Comparison of ENCODE assay signal across 8 cellular contexts in genomic region chr3:71062920-71063767, GRCh38.
DNase-seq lines count a peak whose midpoint lies in the region; ATAC-seq, FAIRE-seq and TF ChIP-seq lines count a peak whose summit lies in the region.

No MANE protein-coding gene starts in this region.

- H2BK5ac ChIP-seq in IMR-90 (ENCODE audit: low read depth, low read length, poor library complexity, severe bottlenecking) = peak overlapping the region; percentile 98

- POLR2A ChIA-PET in IMR-90 (lab: Charles Lee; ENCODE audit: unreplicated experiment) (no interaction called here), HepG2 (lab: Yijun Ruan, JAX) (interaction anchor here (1.0 to 5.5 kb wide), 11 partner anchors 7 to 520 kb away, joined by 3 to 65 read pairs (median 4); partner anchors contain the start of gene FOXP1)

- H3K9me1 ChIP-seq in IMR-90 (ENCODE audit: insufficient read depth, low read length) = peaks cover 12% of the 10 kb centered on the region

- TF ChIP-seq POLR2A in IMR-90 (IDR thresholded peaks at IDR 0.05; ENCODE audit: low read depth, low read length) (no peak), HepG2 (IDR thresholded peaks at IDR 0.05; ENCODE audit: insufficient read depth in 1 of 2, low read depth in 2 of 2, low read length in 2 of 2) (no peak), uterus (IDR thresholded peaks at IDR 0.05) (no peak)

- WGBS in IMR-90 (ENCODE audit: extremely low coverage in 2 of 2, insufficient read length in 1 of 2), 2 experiments = no CpG with 5 or more reads among the region's 6 CpGs
- WGBS in HepG2 (ENCODE audit: low lambda C conversion rate) = 23% methylated on average over 6 of the region's 6 CpGs

- BruUV-seq in IMR-90 (replicated peaks; lab: Mats Ljungman, UMichigan) (no TSS peak), HepG2 (replicated peaks; lab: Mats Ljungman, UMichigan) (no TSS peak)

- H2AK5ac ChIP-seq in IMR-90 (ENCODE audit: low read depth, low read length) = peak overlapping the region; percentile 30; the same call in 1 of the 2 replicates

- peak overlapping the region; percentile 72 to 94; a peak in 3 of 4 replicates for H4K8ac ChIP-seq in IMR-90 (ENCODE audit: low read depth in 2 of 2, low read length in 2 of 2)

- H3K27me3 ChIP-seq in IMR-90 (ENCODE audit: control insufficient read depth, insufficient read depth, low read length) = no peaks in the 10 kb centered on the region
- H3K27me3 ChIP-seq in HepG2 (ENCODE audit: control insufficient read depth in 1 of 2, insufficient read depth in 2 of 2, low read length in 2 of 2) = no peaks in the 10 kb centered on the region; a peak in 1 of 5 replicates
- no peaks in the 10 kb centered on the region for H3K27me3 ChIP-seq in uterus

- FAIRE-seq in HepG2 (lab: Jason Lieb, UNC) = no peak

- H3K4me3 ChIP-seq in IMR-90 (ENCODE audit: insufficient read depth, low read depth, low read length) = peak overlapping the region; percentile 57
- peak overlapping the region; percentile 70 to 83 (median 82); a peak in 5 of 6 replicates for H3K4me3 ChIP-seq in HepG2 (replicated peaks in 1 of 3; ENCODE audit: insufficient read depth in 1 of 3, low read depth in 2 of 3, low read length in 3 of 3)
- H3K4me3 ChIP-seq in uterus = peak overlapping the region; percentile 68 to 77

- H3K23ac ChIP-seq in IMR-90 (ENCODE audit: low read depth, low read length) = peak overlapping the region; percentile 91

- DNase-seq in A172 (ENCODE audit: low spot score) = peak; percentile 30
- peak; percentile 65 for DNase-seq in IMR-90
- DNase-seq in astrocyte of the hippocampus (ENCODE audit: low read depth, low spot score) = peak; percentile 53
- DNase-seq in HepG2 (ENCODE audit: low spot score) = no peak
- no peak for DNase-seq in uterus
- no peak for DNase-seq in inferior parietal cortex (ENCODE audit: extremely low spot score)
- no peak for DNase-seq in mucosa of gallbladder (ENCODE audit: low spot score)

- H4K5ac ChIP-seq in IMR-90 (ENCODE audit: low read depth, low read length) = peak overlapping the region; percentile 50; the same call in 1 of the 2 replicates

- H2AK9ac ChIP-seq in IMR-90 (replicated peaks; ENCODE audit: low read depth, low read length, poor library complexity) = no peak overlapping the region

- H3K79me1 ChIP-seq in IMR-90 (ENCODE audit: low read depth in 1 of 2, low read length in 2 of 2) = peaks cover 7 to 57% of the 10 kb centered on the region in 2 experiments; a peak in 2 of 4 replicates

- TF ChIP-seq EP300 in HepG2 (IDR thresholded peaks at IDR 0.05; ENCODE audit: low read depth in 2 of 2, low read length in 2 of 2) (no peak), HepG2 (CRISPR knock-in tag; IDR thresholded peaks at IDR 0.05; ENCODE audit: borderline replicate concordance) (no peak)

- peak overlapping the region; percentile 98 for H3K56ac ChIP-seq in IMR-90 (ENCODE audit: extremely low read depth, insufficient read depth, low read length)

- H3K18ac ChIP-seq in IMR-90 (ENCODE audit: low read depth, low read length) = peak overlapping the region; percentile 83; the same call in 1 of the 2 replicates

- dilution Hi-C loops in IMR-90 (cut with HindIII; ENCODE audit: low sequenced_read_pairs, unreplicated experiment) = no loop called here

- H3K4me1 ChIP-seq in IMR-90 (ENCODE audit: control insufficient read depth, insufficient read depth, low read length) (peaks cover 11% of the 10 kb centered on the region), HepG2 (ENCODE audit: insufficient read depth, low read length) (peaks cover 76% of the 10 kb centered on the region), uterus (peaks cover 0 to 17% of the 10 kb centered on the region in 2 donors)

- CTCF ChIA-PET in IMR-90 (lab: Yijun Ruan, JAX) = interaction anchor here (0.9 kb wide), 1 partner anchor 33 kb away, joined by 4 read pairs; no protein-coding TSS in a partner anchor
- CTCF ChIA-PET in HepG2 (lab: Yijun Ruan, JAX; ENCODE audit: low intra/inter-chr PET ratio, low total read pairs) = no interaction called here

- peak overlapping the region; percentile 14; the same call in 1 of the 2 replicates for H4K91ac ChIP-seq in IMR-90 (ENCODE audit: insufficient read depth, low read depth, low read length)

- H3K27ac ChIP-seq in IMR-90 (ENCODE audit: insufficient read depth, low read length) (peak overlapping the region; percentile 94), HepG2 (ENCODE audit: extremely low read length, insufficient read depth, low read length) (peak overlapping the region; percentile 71), uterus (peak overlapping the region; percentile 94 to 98)

- H3K36me3 ChIP-seq in IMR-90 (ENCODE audit: control insufficient read depth, insufficient read depth, low read length) (no peaks in the 10 kb centered on the region), HepG2 (replicated peaks in 1 of 2; ENCODE audit: control insufficient read depth in 1 of 2, insufficient read depth in 2 of 2, low read length in 2 of 2) (no peaks in the 10 kb centered on the region), uterus (no peaks in the 10 kb centered on the region)

- intact Hi-C loops in IMR-90 (cut with micrococcal nuclease) (loop anchor here (2.0 to 5.0 kb wide), 5 partner anchors 164 to 524 kb away; no protein-coding TSS in a partner anchor), HepG2 (cut with micrococcal nuclease; ENCODE audit: unreplicated experiment) (loop anchor here (2.0 to 10.0 kb wide), 3 partner anchors 56 to 146 kb away; no protein-coding TSS in a partner anchor), uterus (cut with DNase I; ENCODE audit: low total_unique reads) (no loop called here)

- ATAC-seq in GM18508 (IDR thresholded peaks at IDR 0.05; ENCODE audit: insufficient read depth, unreplicated experiment) = peak; percentile 59
- no peak for ATAC-seq in IMR-90 (ENCODE audit: low read depth)
- no peak for ATAC-seq in HepG2

- H3K9ac ChIP-seq in IMR-90 (ENCODE audit: low read depth, low read length) (peak overlapping the region; percentile 82), HepG2 (ENCODE audit: insufficient read depth, low read depth, low read length) (peak overlapping the region; percentile 77)

- peak overlapping the region; percentile 72 for H2BK20ac ChIP-seq in IMR-90 (ENCODE audit: low read depth, low read length)

- H2AFZ ChIP-seq in IMR-90 (replicated peaks; ENCODE audit: low read length, poor library complexity) (no peak overlapping the region), HepG2 (ENCODE audit: low read length) (no peak overlapping the region)

- peak overlapping the region; percentile 50 for H2BK120ac ChIP-seq in IMR-90 (ENCODE audit: low read depth, low read length)

- H3K4ac ChIP-seq in IMR-90 (ENCODE audit: low read depth, low read length) = peak overlapping the region; percentile 64

- in situ Hi-C loops in IMR-90 (cut with MboI; ENCODE audit: low sequenced_read_pairs) = no loop called here
- in situ Hi-C loops in HepG2 (cut with HindIII; ENCODE audit: extremely low pct_ligation_motif_present, low pct_unique_long_range_greater_than_20kb) = no loop called here

- H4K20me1 ChIP-seq in IMR-90 (ENCODE audit: insufficient read depth, low read length) (peaks cover 16% of the 10 kb centered on the region; the same call in 1 of the 2 replicates), HepG2 (ENCODE audit: insufficient read depth, low read length) (no peaks in the 10 kb centered on the region; the same call in 1 of the 2 replicates)

- peaks cover 89% of the 10 kb centered on the region for H3K79me2 ChIP-seq in HepG2 (ENCODE audit: insufficient read depth, low read length)

- peak overlapping the region; percentile 21; the same call in 1 of the 3 replicates for H2BK15ac ChIP-seq in IMR-90 (ENCODE audit: low read depth, low read length)

- H3K9me3 ChIP-seq in IMR-90 (ENCODE audit: control insufficient read depth, insufficient read depth, low read length) (no peaks in the 10 kb centered on the region), HepG2 (ENCODE audit: low read length) (no peaks in the 10 kb centered on the region), uterus (no peaks in the 10 kb centered on the region)

- TF ChIP-seq CTCF in IMR-90 (conservative IDR thresholded peaks at IDR 0.05; ENCODE audit: low read depth, low read length) = no peak
- no peak for TF ChIP-seq CTCF in HepG2 (CRISPR knock-in tag; IDR thresholded peaks at IDR 0.05)
- TF ChIP-seq CTCF in uterus (IDR thresholded peaks at IDR 0.05) = no peak

- peak overlapping the region; percentile 66 for H3K14ac ChIP-seq in IMR-90 (replicated peaks; ENCODE audit: low read depth, low read length)

- H3K4me2 ChIP-seq in IMR-90 (ENCODE audit: low read depth, low read length) (peak overlapping the region; percentile 83), HepG2 (ENCODE audit: low read depth, low read length) (peak overlapping the region; percentile 89)

- TF ChIP-seq RAD21 in IMR-90 (IDR thresholded peaks at IDR 0.05; ENCODE audit: low read length) (no peak), HepG2 (CRISPR knock-in tag; IDR thresholded peaks at IDR 0.05) (no peak)

TF ChIP-seq in IMR-90, 13 proteins besides CTCF, POLR2A, EP300 and RAD21:
- TF ChIP-seq FOS (IDR thresholded peaks at IDR 0.05; ENCODE audit: low read depth, low read length) (peak; percentile 70; the same call in 1 of the 2 replicates), CEBPB (IDR thresholded peaks at IDR 0.05; ENCODE audit: low read depth, low read length) (no peak), MAFK (IDR thresholded peaks at IDR 0.05; ENCODE audit: low read depth, low read length) (no peak), RFX5 (IDR thresholded peaks at IDR 0.05; ENCODE audit: low read depth, low read length) (no peak)
TF ChIP-seq in IMR-90: peak in this region for 1.

TF ChIP-seq in HepG2, 621 proteins besides CTCF, POLR2A, EP300 and RAD21:
- TF ChIP-seq ZNF772 (CRISPR knock-in tag; IDR thresholded peaks at IDR 0.05) (no peak), KDM5A (IDR thresholded peaks at IDR 0.05; ENCODE audit: borderline replicate concordance, low read length) (0 out of 2 replicates have a peak, but pooled peaks have one; percentile 10)

Comparison
In these comparisons a context has a peak if more than half of its experiments do, and no peak if none do; other contexts are left out.
1. DNase-seq: peak in A172 (single experiment), IMR-90 (single experiment) and astrocyte of the hippocampus (single experiment); none in HepG2 (single experiment), uterus (0 of 2), inferior parietal cortex (single experiment) and mucosa of gallbladder (single experiment).
2. Peak in every context shown above with its lines, with median percentiles within 50 percentile points of each other: H3K27ac ChIP-seq and H3K4me3 ChIP-seq.